1 cellular context compared by ENCODE assay signal in genomic region chr5:33892419-33893151, GRCh38.
TF ChIP-seq lines count a peak whose summit lies in the region.

No MANE protein-coding gene starts in this region.

TF ChIP-seq in WTC11, 78 proteins besides CTCF, POLR2A, EP300 and RAD21 (continued from another document):
- no peak for TF ChIP-seq PRDM15 (CRISPR knock-in tag; IDR thresholded peaks at IDR 0.05)
TF ChIP-seq in WTC11: peak in this region for 0.
